ENCODE assay signal across 8 cellular contexts in genomic region chr9:35162605-35163315, GRCh38. TPM values are rescaled to one million over a fixed set of nuclear protein-coding genes. Genes with fewer than 3 reads are reported as not detected.
DNase-seq lines count a peak whose midpoint lies in the region; ATAC-seq lines count a peak whose summit lies in the region.

No MANE protein-coding gene starts in this region.

- H3K9me3 Mint-ChIP-seq in activated naive CD4-positive, alpha-beta T cell treated with anti-CD3 and anti-CD28 coated beads, Interleukin-2, amount 10 ng/mL, durations not matched to agents 7 days and 5 days, result peaks cover 6% of the 10 kb centered on the region
- no peaks in the 10 kb centered on the region for H3K9me3 Mint-ChIP-seq in activated T-helper 17 cell treated with anti-CD3 and anti-CD28 coated beads, Interleukin-2, amount 50 U/mL, for 72 hours
- H3K9me3 Mint-ChIP-seq in stimulated activated effector memory CD8-positive, alpha-beta T cell treated with anti-CD3 and anti-CD28 coated beads, Interleukin-12 subunit alpha, Interleukin-12 subunit beta, amount 100 ng/mL, for 72 hours, result no peaks in the 10 kb centered on the region

- peaks cover 9% of the 10 kb centered on the region for H3K4me1 ChIP-seq in iPS-15b (ENCODE audit: control insufficient read depth, insufficient read depth, low read length)

- peaks cover 33% of the 10 kb centered on the region for H3K4me1 Mint-ChIP-seq in activated naive CD4-positive, alpha-beta T cell treated with anti-CD3 and anti-CD28 coated beads, Interleukin-2, amount 10 ng/mL, durations not matched to agents 7 days and 5 days
- peaks cover 6% of the 10 kb centered on the region for H3K4me1 Mint-ChIP-seq in activated T-helper 17 cell treated with anti-CD3 and anti-CD28 coated beads, Interleukin-2, amount 50 U/mL, for 72 hours
- H3K4me1 Mint-ChIP-seq in stimulated activated effector memory CD8-positive, alpha-beta T cell treated with anti-CD3 and anti-CD28 coated beads, Interleukin-12 subunit alpha, Interleukin-12 subunit beta, amount 100 ng/mL, for 72 hours, result peaks cover 15% of the 10 kb centered on the region

- no peaks in the 10 kb centered on the region for H3K36me3 ChIP-seq in iPS-15b (ENCODE audit: control insufficient read depth, insufficient read depth, low read length)

- DNase-seq in activated naive CD4-positive, alpha-beta T cell treated with anti-CD3 and anti-CD28 coated beads, Interleukin-2, amount 10 ng/mL, durations not matched to agents 7 days and 5 days, result no peak
- DNase-seq in activated naive CD4-positive, alpha-beta T cell treated with Interleukin-2 at 50 U/mL for 16 hours, result no peak
- DNase-seq in stimulated activated effector memory CD8-positive, alpha-beta T cell treated with anti-CD3 and anti-CD28 coated beads, Interleukin-12 subunit alpha, Interleukin-12 subunit beta, amount 100 ng/mL, for 72 hours (ENCODE audit: low spot score in 2 of 2), result no peak
- DNase-seq in NCI-H510A treated with DMSO at 0.1 percent for 48 hours (lab: John Stamatoyannopoulos, UW), result no peak

- no peak overlapping the region for H3K27ac Mint-ChIP-seq in activated naive CD4-positive, alpha-beta T cell treated with anti-CD3 and anti-CD28 coated beads, Interleukin-2, amount 10 ng/mL, durations not matched to agents 7 days and 5 days
- no peak overlapping the region for H3K27ac Mint-ChIP-seq in activated T-helper 17 cell treated with anti-CD3 and anti-CD28 coated beads, Interleukin-2, amount 50 U/mL, for 72 hours
- no peak overlapping the region for H3K27ac Mint-ChIP-seq in stimulated activated effector memory CD8-positive, alpha-beta T cell treated with anti-CD3 and anti-CD28 coated beads, Interleukin-12 subunit alpha, Interleukin-12 subunit beta, amount 100 ng/mL, for 72 hours

- CTCF ChIA-PET in activated naive CD4-positive, alpha-beta T cell treated with anti-CD3 and anti-CD28 coated beads, Interleukin-2, amount 10 ng/mL, durations not matched to agents 7 days and 5 days (lab: Charles Lee), result interaction anchor here (1.5 to 1.7 kb wide), 2 partner anchors 46 to 96 kb away, joined by 3 to 4 read pairs; partner anchors contain the start of gene ATOSB

- peak overlapping the region; percentile 87 for H3K4me3 Mint-ChIP-seq in activated naive CD4-positive, alpha-beta T cell treated with anti-CD3 and anti-CD28 coated beads, Interleukin-2, amount 10 ng/mL, durations not matched to agents 7 days and 5 days
- peak overlapping the region; percentile 80 for H3K4me3 Mint-ChIP-seq in activated T-helper 17 cell treated with anti-CD3 and anti-CD28 coated beads, Interleukin-2, amount 50 U/mL, for 72 hours
- H3K4me3 Mint-ChIP-seq in stimulated activated effector memory CD8-positive, alpha-beta T cell treated with anti-CD3 and anti-CD28 coated beads, Interleukin-12 subunit alpha, Interleukin-12 subunit beta, amount 100 ng/mL, for 72 hours, result peak overlapping the region; percentile 81

- H3K27me3 ChIP-seq in iPS-15b (ENCODE audit: control insufficient read depth, insufficient read depth, low read length), result no peaks in the 10 kb centered on the region

- no peak overlapping the region for H3K9ac ChIP-seq in iPS-15b (ENCODE audit: low read depth, low read length)

- H3K36me3 Mint-ChIP-seq in activated naive CD4-positive, alpha-beta T cell treated with anti-CD3 and anti-CD28 coated beads, Interleukin-2, amount 10 ng/mL, durations not matched to agents 7 days and 5 days, result no peaks in the 10 kb centered on the region
- H3K36me3 Mint-ChIP-seq in activated T-helper 17 cell treated with anti-CD3 and anti-CD28 coated beads, Interleukin-2, amount 50 U/mL, for 72 hours (ENCODE audit: low read depth), result no peaks in the 10 kb centered on the region
- no peaks in the 10 kb centered on the region for H3K36me3 Mint-ChIP-seq in stimulated activated effector memory CD8-positive, alpha-beta T cell treated with anti-CD3 and anti-CD28 coated beads, Interleukin-12 subunit alpha, Interleukin-12 subunit beta, amount 100 ng/mL, for 72 hours

- peak overlapping the region; percentile 96 for H3K4me3 ChIP-seq in iPS-15b (ENCODE audit: low read depth, low read length)

- peaks cover 29% of the 10 kb centered on the region for H3K27me3 Mint-ChIP-seq in activated naive CD4-positive, alpha-beta T cell treated with anti-CD3 and anti-CD28 coated beads, Interleukin-2, amount 10 ng/mL, durations not matched to agents 7 days and 5 days
- no peaks in the 10 kb centered on the region for H3K27me3 Mint-ChIP-seq in activated T-helper 17 cell treated with anti-CD3 and anti-CD28 coated beads, Interleukin-2, amount 50 U/mL, for 72 hours

- no peak for ATAC-seq in activated T-helper 17 cell treated with anti-CD3 and anti-CD28 coated beads, Interleukin-2, amount 50 U/mL, for 72 hours (replicated peaks)
- ATAC-seq in stimulated activated effector memory CD8-positive, alpha-beta T cell treated with anti-CD3 and anti-CD28 coated beads, Interleukin-12 subunit alpha, Interleukin-12 subunit beta, amount 100 ng/mL, for 72 hours, result no peak
- ATAC-seq in HG02763 (IDR thresholded peaks at IDR 0.05; ENCODE audit: unreplicated experiment), result no peak
- no peak for ATAC-seq in HG02610 (IDR thresholded peaks at IDR 0.05; ENCODE audit: unreplicated experiment)

- no peaks in the 10 kb centered on the region for H3K9me3 ChIP-seq in iPS-15b (ENCODE audit: control insufficient read depth, insufficient read depth, low read length)

RNA-seq across cellular contexts. Expression of gene UNC13B, which starts 1.0 kb away (rescaled TPM):
- total RNA-seq in activated T-helper 17 cell treated with anti-CD3 and anti-CD28 coated beads, Interleukin-2, amount 50 U/mL, for 72 hours, result 1 to 10 TPM; 1.4 to 1.7 TPM

RNA-seq across cellular contexts. Expression of gene ATOSB, which starts 47.1 kb away (rescaled TPM):
- total RNA-seq in activated T-helper 17 cell treated with anti-CD3 and anti-CD28 coated beads, Interleukin-2, amount 50 U/mL, for 72 hours, result 10 to 100 TPM; 10.6 to 18.8 TPM

RNA-seq across cellular contexts. Expression of gene STOML2, which starts 59.8 kb away (rescaled TPM):
- 100 to 1,000 TPM; 117 to 226 TPM for total RNA-seq in activated T-helper 17 cell treated with anti-CD3 and anti-CD28 coated beads, Interleukin-2, amount 50 U/mL, for 72 hours
